Comparison of ENCODE assay signal across 8 cellular contexts in the genomic region with DNA sequence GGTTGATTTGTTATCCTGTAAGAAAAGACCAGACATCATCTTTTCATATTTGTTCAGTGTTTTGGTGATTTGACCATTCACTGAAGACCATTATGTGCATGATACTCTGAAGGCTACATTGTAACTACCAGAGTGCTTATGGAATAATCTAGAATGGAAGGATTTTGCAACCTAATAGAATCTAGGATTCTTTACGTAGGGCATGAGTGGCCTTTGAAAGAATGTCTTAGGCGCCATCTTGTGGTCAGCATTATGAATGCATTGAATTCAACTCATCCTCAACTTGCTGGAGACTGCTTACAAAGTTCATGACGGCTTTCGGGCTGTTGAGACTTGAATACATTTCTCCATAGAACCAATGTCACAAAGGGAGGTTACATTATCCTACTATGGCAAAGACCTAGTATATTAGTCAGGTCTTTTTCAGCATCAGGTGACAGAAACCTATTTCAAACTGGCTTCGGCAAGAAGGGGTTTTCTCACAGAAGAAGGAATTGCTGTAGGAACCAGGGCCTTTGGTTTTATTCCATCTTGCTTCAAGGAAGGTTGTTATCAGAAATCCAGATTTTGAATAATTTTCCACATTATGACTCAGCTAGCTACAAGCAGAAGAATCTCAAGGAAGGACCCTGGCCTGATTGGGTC.
DNase-seq lines count a peak whose midpoint lies in the region; ATAC-seq, FAIRE-seq and TF ChIP-seq lines count a peak whose summit lies in the region.

No MANE protein-coding gene starts in this region.

- no peaks in the 10 kb centered on the region for H3K36me3 Mint-ChIP-seq in CD14-positive monocyte
- no peaks in the 10 kb centered on the region for H3K36me3 Mint-ChIP-seq in neural crest cell (ENCODE audit: low read depth)

- H3K27me3 Mint-ChIP-seq in CD14-positive monocyte (ENCODE audit: low read depth in 3 of 3) (peaks cover 6 to 11% (median 9%) of the 10 kb centered on the region in 3 donors), neural crest cell (ENCODE audit: low read depth) (peaks cover 31% of the 10 kb centered on the region)

- ATAC-seq in GM18870 (IDR thresholded peaks at IDR 0.05; ENCODE audit: unreplicated experiment) (peak; percentile 82), HG03571 (IDR thresholded peaks at IDR 0.05; ENCODE audit: unreplicated experiment) (peak; percentile 58)

- H3K27ac Mint-ChIP-seq in CD14-positive monocyte: no peak overlapping the region
- H3K27ac Mint-ChIP-seq in neural crest cell (ENCODE audit: unreplicated experiment): no peak overlapping the region

- H3K4me3 Mint-ChIP-seq in CD14-positive monocyte: peak overlapping the region in 1 of 2 donors; percentile 49
- H3K4me3 Mint-ChIP-seq in neural crest cell: no peak overlapping the region

- peak; percentile 51 for DNase-seq in CD14-positive monocyte (ENCODE audit: low spot score)
- DNase-seq in NOMO-1 treated with DMSO at 0.1 percent for 48 hours (lab: John Stamatoyannopoulos, UW; ENCODE audit: unreplicated experiment): peak; percentile 51
- DNase-seq in activated CD8-positive, alpha-beta memory T cell treated with anti-CD3 and anti-CD28 coated beads, Interleukin-2, amount 50 U/mL, for 4 hours: peak; percentile 39
- peak; percentile 92 for DNase-seq in fibroblast of peridontal ligament (ENCODE audit: extremely low read depth)
- DNase-seq in neural crest cell (ENCODE audit: low read depth, low spot score): peak; percentile 71
- peak; percentile 64 for DNase-seq in urothelium cell line (ENCODE audit: low spot score)

- H3K9me3 Mint-ChIP-seq in CD14-positive monocyte (peaks cover 0 to 4% (median 1%) of the 10 kb centered on the region in 7 donors), neural crest cell (no peaks in the 10 kb centered on the region)

- no peak for FAIRE-seq in urothelium cell line (lab: Jason Lieb, UNC)

- intact Hi-C loops in CD14-positive monocyte (cut with micrococcal nuclease): loop anchor here (2.0 to 10.0 kb wide), 3 partner anchors 65 to 865 kb away; no protein-coding TSS in a partner anchor

- H3K4me1 Mint-ChIP-seq in CD14-positive monocyte (peaks cover 7% of the 10 kb centered on the region), neural crest cell (no peaks in the 10 kb centered on the region)

- TF ChIP-seq CTCF in CD14-positive monocyte (IDR thresholded peaks at IDR 0.05): peak; percentile 88
- TF ChIP-seq CTCF in neural crest cell (conservative IDR thresholded peaks at IDR 0.05): peak; percentile 89

Comparison
In these comparisons a context has a peak if more than half of its experiments do, and no peak if none do; other contexts are left out.
1. Peak in every context shown above with its lines: DNase-seq and ATAC-seq.
2. DNase-seq: peak in every context shown above with its lines; median percentile 92 in fibroblast of peridontal ligament; 71 in neural crest cell; 64 in urothelium cell line; 51 in CD14-positive monocyte; 51 in NOMO-1 treated with DMSO at 0.1 percent for 48 hours; 39 in activated CD8-positive, alpha-beta memory T cell treated with anti-CD3 and anti-CD28 coated beads, Interleukin-2, amount 50 U/mL, for 4 hours.